In genomic region chr2:133643822-133644221, GRCh38 we compare ENCODE assay signal across 25 cellular contexts.
"Had no signal": no experiment of that assay in that cellular context is flagged by ENCODE, and none has a peak within 500 bp of the region (broad histone marks: within the 10 kb centered on the region; RNA-seq: fewer than 3 reads in every experiment).

No MANE protein-coding gene starts in this region.

- H3K36me3 ChIP-seq: gastrocnemius medialis, heart left ventricle, left lung, right lobe of liver, suprapubic skin, transverse colon, vagina had no signal

- H3K4me3 ChIP-seq: gastrocnemius medialis, heart left ventricle, hepatocyte, left lung, right lobe of liver, suprapubic skin, transverse colon, vagina had no signal

- H3K27ac Mint-ChIP-seq: endodermal cell; mesothelial cell of epicardium; naive thymus-derived CD4-positive, alpha-beta T cell; nephron; stimulated activated naive B cell treated with anti-CD40 and anti-IgM and Interleukin-4, amounts not matched to agents 10 μg/mL and 1 μg/mL and 100 μg/mL, for 72 hours; stimulated activated naive CD8-positive, alpha-beta T cell treated with anti-CD3 and anti-CD28 coated beads, Interleukin-15, Interleukin-2, amounts not matched to agents 100 ng/mL and 50 ng/mL, for 24 hours had no signal

- H3K9me3 ChIP-seq: gastrocnemius medialis, left lung, right lobe of liver, suprapubic skin, transverse colon, vagina had no signal

- H3K4me3 Mint-ChIP-seq: endodermal cell; mesothelial cell of epicardium; naive thymus-derived CD4-positive, alpha-beta T cell; nephron; stimulated activated naive B cell treated with anti-CD40 and anti-IgM and Interleukin-4, amounts not matched to agents 10 μg/mL and 1 μg/mL and 100 μg/mL, for 72 hours; stimulated activated naive CD8-positive, alpha-beta T cell treated with anti-CD3 and anti-CD28 coated beads, Interleukin-15, Interleukin-2, amounts not matched to agents 100 ng/mL and 50 ng/mL, for 24 hours had no signal

- ATAC-seq: esophagus mucosa; gastrocnemius medialis; heart left ventricle; left cardiac atrium; left lung; naive thymus-derived CD4-positive, alpha-beta T cell; right lobe of liver; stimulated activated naive B cell treated with anti-CD40 and anti-IgM and Interleukin-4, amounts not matched to agents 10 μg/mL and 1 μg/mL and 100 μg/mL, for 72 hours had no signal

- H3K4me1 Mint-ChIP-seq: endodermal cell; stimulated activated naive B cell treated with anti-CD40 and anti-IgM and Interleukin-4, amounts not matched to agents 10 μg/mL and 1 μg/mL and 100 μg/mL, for 72 hours had no signal

- H3K9me3 Mint-ChIP-seq: endodermal cell; mesothelial cell of epicardium; nephron; stimulated activated naive CD8-positive, alpha-beta T cell treated with anti-CD3 and anti-CD28 coated beads, Interleukin-15, Interleukin-2, amounts not matched to agents 100 ng/mL and 50 ng/mL, for 24 hours had no signal

- H3K4me1 ChIP-seq: gastrocnemius medialis, left lung, right lobe of liver had no signal

- H3K27me3 Mint-ChIP-seq: stimulated activated naive CD8-positive, alpha-beta T cell treated with anti-CD3 and anti-CD28 coated beads, Interleukin-15, Interleukin-2, amounts not matched to agents 100 ng/mL and 50 ng/mL, for 24 hours had no signal

- H2AFZ ChIP-seq: hepatocyte had no signal

- DNase-seq: effector CD8-positive, alpha-beta T cell; endodermal cell; foreskin fibroblast; gastrocnemius medialis; heart left ventricle; left cardiac atrium; left lung; mesenchymal stem cell; naive thymus-derived CD4-positive, alpha-beta T cell; nucleus accumbens; posterior cingulate gyrus; right lobe of liver; small intestine; stimulated activated CD4-positive, alpha-beta T cell treated with anti-CD3 and anti-CD28 coated beads, Interleukin-15, amount 100 ng/mL, for 24 hours; stimulated activated CD4-positive, alpha-beta T cell treated with anti-CD3 and anti-CD28 coated beads, Interleukin-2, amount 100 ng/mL, for 48 hours; stimulated activated naive B cell treated with anti-CD40 and anti-IgM and Interleukin-4, amounts not matched to agents 10 μg/mL and 1 μg/mL and 100 μg/mL, for 72 hours; transverse colon had no signal

- H3K4me2 ChIP-seq: hepatocyte had no signal

- H3K36me3 Mint-ChIP-seq: mesothelial cell of epicardium; stimulated activated naive B cell treated with anti-CD40 and anti-IgM and Interleukin-4, amounts not matched to agents 10 μg/mL and 1 μg/mL and 100 μg/mL, for 72 hours had no signal

- H3K79me2 ChIP-seq: hepatocyte had no signal

- H3K27ac ChIP-seq: epithelial cell of prostate, gastrocnemius medialis, heart left ventricle, hepatocyte, left lung, right lobe of liver, suprapubic skin, transverse colon, vagina had no signal

- H3K27me3 ChIP-seq: gastrocnemius medialis, heart left ventricle, left lung, right lobe of liver, suprapubic skin, transverse colon, vagina had no signal
